8 cellular contexts compared by ENCODE assay signal in genomic region chr13:113510871-113511270, GRCh38.
"Had no signal": no experiment of that assay in that cellular context is flagged by ENCODE, and none has a peak within 500 bp of the region (broad histone marks: within the 10 kb centered on the region; RNA-seq: fewer than 3 reads in every experiment).

No MANE protein-coding gene starts in this region.

- ATAC-seq: K562 had no signal

- FAIRE-seq: H1, H54, HTR-8/SVneo, K562 had no signal

- H3K9ac ChIP-seq: GM23248 had no signal

- H3K4me1 Mint-ChIP-seq: H9 had no signal

- DNase-seq: GM23248, H9, HCEC 1CT, IMR-90 had no signal

- H3K27ac ChIP-seq: GM23248 had no signal

- H3K4me3 ChIP-seq: GM23248, K562 had no signal

- H3K4me3 Mint-ChIP-seq: H9 had no signal

- H3K9me3 Mint-ChIP-seq: H9 had no signal
